In the genomic region with DNA sequence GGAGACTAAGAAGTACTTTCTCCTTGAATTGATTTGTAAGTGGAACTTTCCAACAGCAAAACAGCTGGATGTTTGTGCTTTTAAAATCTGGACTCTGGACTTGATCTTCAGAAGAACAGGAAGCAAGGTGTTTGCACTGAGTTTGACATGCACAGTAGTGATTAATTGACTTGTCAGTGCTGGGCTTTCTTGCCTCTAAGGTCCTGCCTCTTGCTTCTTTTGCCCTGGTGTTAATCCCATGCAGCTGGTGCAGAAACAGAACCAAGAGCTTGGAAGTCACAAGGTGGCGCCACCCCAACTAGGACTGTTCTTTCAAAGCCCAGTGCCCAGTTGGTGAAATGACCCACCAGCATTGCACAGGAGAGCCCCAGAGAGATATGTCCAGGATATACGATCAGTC, we compare ENCODE assay signal across 8 cellular contexts.
A peak's percentile ranks its signal among the peaks of the same experiment; 100 is the strongest.
DNase-seq lines count a peak whose midpoint lies in the region; ATAC-seq, FAIRE-seq and TF ChIP-seq lines count a peak whose summit lies in the region.

No MANE protein-coding gene starts in this region.

- no peaks in the 10 kb centered on the region for H4K20me1 ChIP-seq in astrocyte (ENCODE audit: insufficient read depth, low read length)

- DNase-seq in BE2C, result no peak
- DNase-seq in HFF-Myc (ENCODE audit: extremely low read depth, low read depth), result no peak
- no peak for DNase-seq in astrocyte (ENCODE audit: low read depth)
- peak; percentile 21 for DNase-seq in left kidney (ENCODE audit: low read depth, low spot score)
- DNase-seq in middle frontal gyrus (ENCODE audit: extremely low spot score, low spot score), result no peak
- DNase-seq in NK-92 (lab: John Stamatoyannopoulos, UW; ENCODE audit: unreplicated experiment), result no peak

- FAIRE-seq in astrocyte (lab: Jason Lieb, UNC), result no peak

- H3K4me3 Mint-ChIP-seq in astrocyte (ENCODE audit: unreplicated experiment), result no peak overlapping the region

- H3K79me2 ChIP-seq in astrocyte (ENCODE audit: insufficient read depth, low read length), result no peaks in the 10 kb centered on the region

- H3K9me3 ChIP-seq in BE2C (no peaks in the 10 kb centered on the region), astrocyte (ENCODE audit: insufficient read depth, low read depth, low read length) (peaks cover 8% of the 10 kb centered on the region)

- H3K4me1 ChIP-seq in BE2C (no peaks in the 10 kb centered on the region), astrocyte (ENCODE audit: insufficient read depth, low read length) (no peaks in the 10 kb centered on the region)

- TF ChIP-seq CTCF in BE2C (IDR thresholded peaks at IDR 0.05; ENCODE audit: low read depth, low read length) (peak; percentile 27), HFF-Myc (IDR thresholded peaks at IDR 0.05; ENCODE audit: low read depth, low read length, missing control alignments) (peak; percentile 45), astrocyte (IDR thresholded peaks at IDR 0.05; ENCODE audit: insufficient read depth, low read depth, low read length) (peak; percentile 9)

- no peak overlapping the region for H3K4me2 ChIP-seq in astrocyte (ENCODE audit: low read length)

- no peaks in the 10 kb centered on the region for H3K36me3 Mint-ChIP-seq in astrocyte (ENCODE audit: low read depth, unreplicated experiment)

- peaks cover 8% of the 10 kb centered on the region for H3K27me3 Mint-ChIP-seq in astrocyte (ENCODE audit: low read depth, unreplicated experiment)

- H3K27ac ChIP-seq in astrocyte (ENCODE audit: low read depth, low read length), result no peak overlapping the region

- H3K4me1 Mint-ChIP-seq in astrocyte (ENCODE audit: low read depth, unreplicated experiment), result peaks cover 3% of the 10 kb centered on the region

- H3K36me3 ChIP-seq in BE2C (no peaks in the 10 kb centered on the region), astrocyte (ENCODE audit: insufficient read depth, low read length) (no peaks in the 10 kb centered on the region)

- no peak for ATAC-seq in HG03469 (IDR thresholded peaks at IDR 0.05; ENCODE audit: unreplicated experiment)
- no peak for ATAC-seq in GM21390 (IDR thresholded peaks at IDR 0.05; ENCODE audit: unreplicated experiment)

- H3K27me3 ChIP-seq in BE2C, result no peaks in the 10 kb centered on the region
- H3K27me3 ChIP-seq in astrocyte (ENCODE audit: insufficient read depth, low read length), result peaks cover 3% of the 10 kb centered on the region

- no peak overlapping the region for H2AFZ ChIP-seq in astrocyte (ENCODE audit: low read depth, low read length)

- H3K4me3 ChIP-seq in BE2C (ENCODE audit: low read depth, low read length) (no peak overlapping the region), HFF-Myc (replicated peaks; ENCODE audit: low read depth, low read length) (no peak overlapping the region), astrocyte (ENCODE audit: insufficient read depth, low read depth, low read length) (no peak overlapping the region)

- peaks cover 11% of the 10 kb centered on the region for H3K9me3 Mint-ChIP-seq in astrocyte (ENCODE audit: unreplicated experiment)

- H3K27ac Mint-ChIP-seq in astrocyte (ENCODE audit: unreplicated experiment), result no peak overlapping the region

- H3K9ac ChIP-seq in astrocyte (ENCODE audit: low read length), result no peak overlapping the region
